Comparison of ENCODE assay signal across 16 cellular contexts in genomic region chr4:21046121-21046520, GRCh38.
"Had no signal": no experiment of that assay in that cellular context is flagged by ENCODE, and none has a peak within 500 bp of the region (broad histone marks: within the 10 kb centered on the region; RNA-seq: fewer than 3 reads in every experiment).

No MANE protein-coding gene starts in this region.

- DNase-seq: activated CD4-positive, alpha-beta memory T cell treated with anti-CD3 and anti-CD28 coated beads, Interleukin-2, amount 10 ng/mL, durations not matched to agents 7 days and 5 days; activated T-cell treated with anti-CD3 and anti-CD28 coated beads, Interleukin-2, amount 50 U/mL, for 24 hours; amniotic stem cell; brain microvascular endothelial cell; dermis blood vessel endothelial cell; effector memory CD8-positive, alpha-beta T cell; hypothalamus; left ventricle myocardium superior; mesendoderm; occipital lobe; stimulated activated CD4-positive, alpha-beta T cell treated with anti-CD3 and anti-CD28 coated beads, Interleukin-15, amount 100 ng/mL, for 24 hours; stimulated activated naive CD8-positive, alpha-beta T cell treated with anti-CD3 and anti-CD28 coated beads, Interleukin-15, Interleukin-2, amounts not matched to agents 100 U/mL and 50 U/mL, for 24 hours; transverse colon had no signal

- H3K4me3 ChIP-seq: skin epidermis, transverse colon had no signal

- ATAC-seq: activated naive CD4-positive, alpha-beta T cell treated with anti-CD3 and anti-CD28 coated beads, Interleukin-2, amount 50 U/mL, for 72 hours; effector memory CD8-positive, alpha-beta T cell; left ventricle myocardium superior; natural killer cell treated with Interleukin-12 subunit alpha and Interleukin-12 subunit beta and Interleukin-15 and Interleukin-18, amount 100 ng/mL, for 72 hours; stimulated activated naive CD8-positive, alpha-beta T cell treated with anti-CD3 and anti-CD28 coated beads, Interleukin-15, Interleukin-2, amounts not matched to agents 100 U/mL and 50 U/mL, for 24 hours had no signal
